In the genomic region with DNA sequence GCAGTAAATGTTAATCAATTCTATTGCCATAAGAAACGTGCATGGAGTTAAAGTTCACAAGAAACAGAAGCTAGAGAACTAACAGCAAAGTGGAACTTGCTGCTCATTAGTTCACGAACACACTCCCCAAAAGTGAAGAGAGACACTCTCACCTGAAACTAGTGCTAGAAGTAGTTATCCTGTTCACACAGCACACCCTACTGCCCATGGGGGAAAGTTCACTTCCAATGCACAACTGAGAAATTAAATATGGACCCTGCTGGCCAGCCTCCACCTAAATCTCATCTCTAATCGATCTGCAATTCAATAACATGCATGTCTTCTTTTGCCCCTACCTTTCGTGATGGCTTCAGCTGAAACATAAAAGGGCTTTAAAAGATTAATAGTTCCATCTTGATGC, we compare ENCODE assay signal across 8 cellular contexts. TPM values are rescaled to one million over a fixed set of nuclear protein-coding genes. Genes with fewer than 3 reads are reported as not detected.
DNase-seq lines count a peak whose midpoint lies in the region; ATAC-seq, FAIRE-seq and TF ChIP-seq lines count a peak whose summit lies in the region.

No MANE protein-coding gene starts in this region.

- CTCF ChIA-PET in H1 (lab: Charles Lee; ENCODE audit: partially characterized antibody), result interaction anchor here (0.6 to 8.1 kb wide), 20 partner anchors 8 to 305 kb away, joined by 3 to 95 read pairs (median 6); no protein-coding TSS in a partner anchor

- H4K8ac ChIP-seq in H1 (ENCODE audit: extremely low read depth, insufficient read depth, low read length), result no peak overlapping the region

- no peak overlapping the region for H3K4ac ChIP-seq in H1 (replicated peaks; ENCODE audit: insufficient read length, low read depth, low read length)

- H4K91ac ChIP-seq in H1 (replicated peaks; ENCODE audit: insufficient read length, low read length), result no peak overlapping the region

- H3K4me3 Mint-ChIP-seq in nephron progenitor cell, result no peak overlapping the region

- H3K27ac ChIP-seq in Peyer's patch (no peak overlapping the region), H1 (ENCODE audit: low read depth, low read length) (no peak overlapping the region)

- H3K14ac ChIP-seq in H1 (ENCODE audit: insufficient read length), result no peak overlapping the region

- H3K27me3 ChIP-seq in Peyer's patch (no peaks in the 10 kb centered on the region), H1 (replicated peaks in 1 of 4; ENCODE audit: control insufficient read depth in 3 of 4, extremely low read depth in 1 of 4, insufficient read depth in 3 of 4, low read length in 3 of 4) (no peaks in the 10 kb centered on the region)

- H3K9me3 Mint-ChIP-seq in nephron progenitor cell, result no peaks in the 10 kb centered on the region

- no peaks in the 10 kb centered on the region for H3K23me2 ChIP-seq in H1 (ENCODE audit: low read depth, low read length)

- no peak overlapping the region for H3K23ac ChIP-seq in H1 (ENCODE audit: insufficient read length)

- H3K56ac ChIP-seq in H1 (replicated peaks; ENCODE audit: insufficient read length, low read depth, low read length), result no peak overlapping the region

- H3K9ac ChIP-seq in H1 (replicated peaks in 1 of 4; ENCODE audit: extremely low read depth in 1 of 4, low read depth in 3 of 4, low read length in 3 of 4), result no peak overlapping the region

- H3K18ac ChIP-seq in H1 (ENCODE audit: extremely low read depth, low read length), result no peak overlapping the region

- no peak overlapping the region for H2AK5ac ChIP-seq in H1 (ENCODE audit: low read depth, low read length)

- no peak overlapping the region for H2BK120ac ChIP-seq in H1 (replicated peaks; ENCODE audit: low read depth, low read length)

- H3K9me3 ChIP-seq in Peyer's patch (no peaks in the 10 kb centered on the region), H1 (ENCODE audit: insufficient read depth in 2 of 2, low read depth in 1 of 2, low read length in 1 of 2) (no peaks in the 10 kb centered on the region)

- peak; percentile 86 for ATAC-seq in GM18505 (IDR thresholded peaks at IDR 0.05; ENCODE audit: unreplicated experiment)
- peak; percentile 86 for ATAC-seq in HG02973 (IDR thresholded peaks at IDR 0.05; ENCODE audit: unreplicated experiment)

- H3K4me2 ChIP-seq in H1 (ENCODE audit: insufficient read depth in 1 of 2, low read depth in 2 of 2, low read length in 2 of 2), result no peak overlapping the region

- WGBS in H1 (ENCODE audit: extremely low coverage in 1 of 2, insufficient coverage in 1 of 2, insufficient read length in 1 of 2, insufficient replicate concordance in 2 of 2, low coverage in 1 of 2, low lambda C conversion rate in 2 of 2, missing lambda C conversion rate in 1 of 2), 2 experiments, result 65% methylated on average over 4 of the region's 4 CpGs; no CpG with 5 or more reads in 1 of the 2 experiments

- no peaks in the 10 kb centered on the region for H3K79me1 ChIP-seq in H1 (ENCODE audit: low read depth, low read length)

- no peaks in the 10 kb centered on the region for H3K79me2 ChIP-seq in H1 (ENCODE audit: control insufficient read depth in 1 of 2, insufficient read depth in 2 of 2, low read length in 2 of 2)

- TF ChIP-seq CTCF in AG10803 (conservative IDR thresholded peaks at IDR 0.05; ENCODE audit: low read length), result peak; percentile 50
- TF ChIP-seq CTCF in Peyer's patch (IDR thresholded peaks at IDR 0.05), result peak in 4 of 6 experiments; percentile 42 to 57 (median 54)
- peak in 2 of 3 experiments; percentile 79 to 85; a peak in 3 of 4 replicates for TF ChIP-seq CTCF in H1 (IDR thresholded peaks at IDR 0.05; ENCODE audit: control extremely low read depth in 1 of 3, insufficient read depth in 1 of 3, low read depth in 1 of 3, low read length in 3 of 3)
- peak; percentile 63 for TF ChIP-seq CTCF in nephron progenitor cell (IDR thresholded peaks at IDR 0.05)

- TF ChIP-seq EP300 in H1 (IDR thresholded peaks at IDR 0.05; ENCODE audit: borderline replicate concordance in 1 of 2, low read depth in 2 of 2, low read length in 2 of 2), result no peak

- no peak overlapping the region for H3K4me3 ChIP-seq in AG10803 (ENCODE audit: low read length)
- no peak overlapping the region for H3K4me3 ChIP-seq in Peyer's patch
- H3K4me3 ChIP-seq in H1 (ENCODE audit: extremely low read depth in 1 of 4, insufficient read depth in 2 of 4, low read depth in 3 of 4, low read length in 4 of 4), result no peak overlapping the region

- H3K36me3 ChIP-seq in Peyer's patch, result no peaks in the 10 kb centered on the region
- H3K36me3 ChIP-seq in H1 (ENCODE audit: control insufficient read depth in 2 of 4, insufficient read depth in 4 of 4, low read length in 3 of 4), result no peaks in the 10 kb centered on the region

- no peaks in the 10 kb centered on the region for H4K20me1 ChIP-seq in H1 (replicated peaks in 1 of 2; ENCODE audit: control insufficient read depth in 1 of 2, insufficient read depth in 2 of 2, low read length in 2 of 2)

- TF ChIP-seq POLR2A in GM18505 (IDR thresholded peaks at IDR 0.05; ENCODE audit: borderline replicate concordance, extremely low read depth, insufficient read depth, insufficient read length) (no peak), Peyer's patch (IDR thresholded peaks at IDR 0.05) (no peak), H1 (IDR thresholded peaks at IDR 0.05; ENCODE audit: control extremely low read depth in 1 of 2, low read depth in 2 of 2, low read length in 2 of 2) (no peak)

- DNase-seq in AG10803 (ENCODE audit: low read depth) (no peak), Peyer's patch (peak in 1 of 3 donors; percentile 47), H1 (ENCODE audit: low read depth in 1 of 2, low spot score in 2 of 2) (no peak), nephron progenitor cell (peak; percentile 34), NCI-H1417 treated with DMSO at 0.1 percent for 48 hours (lab: John Stamatoyannopoulos, UW) (no peak), OCI-M2 (lab: John Stamatoyannopoulos, UW; ENCODE audit: unreplicated experiment) (no peak)

- H3K4me1 ChIP-seq in Peyer's patch, result no peaks in the 10 kb centered on the region
- H3K4me1 ChIP-seq in H1 (replicated peaks in 1 of 4; ENCODE audit: control insufficient read depth in 3 of 4, insufficient read depth in 4 of 4, low read length in 3 of 4), result no peaks in the 10 kb centered on the region; a peak in 1 of 7 replicates

- peak; percentile 83 to 89 for TF ChIP-seq RAD21 in H1 (IDR thresholded peaks at IDR 0.05 in 1 of 2, conservative IDR thresholded peaks at IDR 0.05 in 1 of 2; ENCODE audit: low read depth in 2 of 2, low read length in 2 of 2)

- no peak overlapping the region for H2BK20ac ChIP-seq in H1 (ENCODE audit: low read length)

- H2BK15ac ChIP-seq in H1 (ENCODE audit: low read length), result no peak overlapping the region

- H2BK5ac ChIP-seq in H1 (ENCODE audit: low read depth, low read length), result no peak overlapping the region

- peak overlapping the region; percentile 78 for H3K27ac Mint-ChIP-seq in nephron progenitor cell

- no peaks in the 10 kb centered on the region for H3K27me3 Mint-ChIP-seq in nephron progenitor cell (ENCODE audit: low read depth, poor library complexity)

- no peak overlapping the region for H4K5ac ChIP-seq in H1 (ENCODE audit: insufficient read length, low read depth, low read length)

- no peaks in the 10 kb centered on the region for H3K36me3 Mint-ChIP-seq in nephron progenitor cell (ENCODE audit: low read depth)

- POLR2A ChIA-PET in H1 (lab: Charles Lee; ENCODE audit: partially characterized antibody), result no interaction called here

- H3K4me1 Mint-ChIP-seq in nephron progenitor cell, result peaks cover 17% of the 10 kb centered on the region

- H2BK12ac ChIP-seq in H1 (ENCODE audit: low read depth, low read length), result no peak overlapping the region

- no peak overlapping the region for H2AFZ ChIP-seq in H1 (ENCODE audit: low read length)

- FAIRE-seq in H1 (lab: Jason Lieb, UNC), result peak; percentile 85

TF ChIP-seq in H1, 55 proteins besides CTCF, POLR2A, EP300 and RAD21:
- no peak for TF ChIP-seq CHD1 (IDR thresholded peaks at IDR 0.05; ENCODE audit: low read depth, low read length)
- TF ChIP-seq CEBPB (IDR thresholded peaks at IDR 0.05; ENCODE audit: low read depth, low read length), result no peak
- no peak for TF ChIP-seq ASH2L (IDR thresholded peaks at IDR 0.05; ENCODE audit: low read length)
- 0 out of 2 replicates have a peak, but pooled peaks have one; percentile 42 for TF ChIP-seq YY1 (IDR thresholded peaks at IDR 0.05; ENCODE audit: low read depth, low read length)

RNA-seq across cellular contexts. Expression of gene FRMD4B, which starts 39.4 kb away (rescaled TPM):
- total RNA-seq in Peyer's patch, result 10 to 100 TPM in 3 of 4 donors, 1 to 10 TPM in 1; 9.3 to 54.5 (median 27.9) TPM
- total RNA-seq in H1 (2021; fragmentation: NEBNext Ultra II Directional; extraction: Animal tissue kit (Norgen Biotek cat#: 25700)), result 5.4 and 7.2 TPM in 2 replicates
- polyA plus RNA-seq in H1 (2011; rRNA removed), result 2.0 and 2.7 TPM in 2 replicates
- 3.2 TPM for polyA plus RNA-seq in H1 (2011; cell fraction: cytosol; rRNA removed)
- polyA plus RNA-seq in H1 (2011; cell fraction: nucleus; rRNA removed), result 4.5 TPM
- polyA plus RNA-seq in H1 (2012, experiment 1 of 2), result 3.9 to 4.5 TPM (median 4.0 TPM) in 4 replicates
- 0.71 TPM for polyA plus RNA-seq in H1 (2012, experiment 2 of 2)
- polyA plus RNA-seq in H1 (2013, experiment 1 of 2), result 4.5 TPM
- 4.0 TPM for polyA plus RNA-seq in H1 (2013, experiment 2 of 2)
- 7.5 and 9.2 TPM in 2 replicates for polyA minus RNA-seq in H1 (2011; rRNA and poly(A)+ RNA removed)
- 4.3 TPM for polyA minus RNA-seq in H1 (2011; cell fraction: cytosol; rRNA and poly(A)+ RNA removed)
- 16.0 TPM for polyA minus RNA-seq in H1 (2011; cell fraction: nucleus; rRNA and poly(A)+ RNA removed)
